9 cellular contexts compared by ENCODE assay signal in the genomic region with DNA sequence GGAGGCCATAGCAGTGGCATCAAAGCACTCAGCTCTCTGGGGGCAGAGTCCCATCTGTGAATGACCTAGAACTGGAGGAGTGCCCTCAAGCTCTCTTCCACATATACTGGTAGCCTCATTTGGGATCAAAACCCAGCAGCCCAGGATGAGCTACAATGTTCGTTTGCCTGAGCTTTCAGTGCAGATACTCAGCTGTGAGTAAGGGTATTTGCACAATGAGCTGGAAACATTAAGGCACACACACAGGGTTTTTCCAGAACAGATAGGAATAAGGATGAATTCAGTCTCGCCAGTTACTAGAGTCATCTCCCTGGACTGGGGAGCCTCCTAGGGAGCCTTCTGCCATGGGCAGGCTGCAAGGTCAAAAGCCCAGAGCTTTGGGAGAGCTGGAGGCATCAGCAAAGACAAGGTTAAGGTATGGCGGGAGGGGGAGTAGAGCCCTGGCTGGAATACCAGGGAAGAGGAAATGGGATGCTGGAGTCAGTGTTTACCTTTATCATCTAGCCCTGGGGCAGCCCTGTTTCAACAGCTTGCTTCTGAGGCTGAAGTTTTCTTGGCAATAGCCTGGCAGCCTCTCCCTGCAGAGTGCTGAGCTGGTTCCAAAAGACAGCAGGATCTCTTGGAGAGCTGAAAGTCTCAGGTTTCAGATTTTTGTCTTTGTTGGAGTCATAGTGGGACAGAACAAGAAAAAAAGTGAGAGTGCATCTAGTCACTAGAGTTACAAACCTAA.
DNase-seq lines count a peak whose midpoint lies in the region; TF ChIP-seq lines count a peak whose summit lies in the region.
"Had no signal": no experiment of that assay in that cellular context is flagged by ENCODE, and none has a peak within 500 bp of the region (broad histone marks: within the 10 kb centered on the region; RNA-seq: fewer than 3 reads in every experiment).

No MANE protein-coding gene starts in this region.

- H3K27ac ChIP-seq in breast epithelium = peak overlapping the region in 1 of 2 donors; percentile 58
- H3K27ac ChIP-seq in parathyroid adenoma = peak overlapping the region; percentile 88
- H3K27ac ChIP-seq in brain microvascular endothelial cell = no peak overlapping the region
- H3K27ac ChIP-seq: right lobe of liver had no signal

- DNase-seq in LNCaP clone FGC (ENCODE audit: low read depth) (peak; percentile 90), NCI-H226 (peak; percentile 45), breast epithelium (ENCODE audit: low spot score in 2 of 2) (peak; percentile 64 to 78), brain microvascular endothelial cell (no peak), Kasumi-1 (lab: John Stamatoyannopoulos, UW) (no peak)
- DNase-seq in stimulated activated naive CD4-positive, alpha-beta T cell (lab: John Stamatoyannopoulos, UW) = no peak
- DNase-seq: activated CD4-positive, alpha-beta memory T cell treated with anti-CD3 and anti-CD28 coated beads, Interleukin-2, amount 10 ng/mL, durations not matched to agents 7 days and 5 days; right lobe of liver had no signal

- H3K36me3 ChIP-seq in breast epithelium (no peaks in the 10 kb centered on the region), parathyroid adenoma (ENCODE audit: control insufficient read depth, insufficient read depth, low read length) (no peaks in the 10 kb centered on the region), brain microvascular endothelial cell (replicated peaks) (no peaks in the 10 kb centered on the region)
- H3K36me3 ChIP-seq: right lobe of liver had no signal

- in situ Hi-C loops in brain microvascular endothelial cell (cut with HindIII; ENCODE audit: low pct_ligation_motif_present, low sequenced_read_pairs) = no loop called here

- no peaks in the 10 kb centered on the region for H3K27me3 ChIP-seq in breast epithelium
- no peaks in the 10 kb centered on the region for H3K27me3 ChIP-seq in parathyroid adenoma (ENCODE audit: control insufficient read depth, insufficient read depth, low read length)
- H3K27me3 ChIP-seq in brain microvascular endothelial cell (replicated peaks) = no peaks in the 10 kb centered on the region
- H3K27me3 ChIP-seq: right lobe of liver had no signal

- TF ChIP-seq POLR2A in breast epithelium (IDR thresholded peaks at IDR 0.05) = no peak

- H3K4me2 ChIP-seq in parathyroid adenoma (ENCODE audit: low read length) = peak overlapping the region; percentile 7

- no peaks in the 10 kb centered on the region for H3K79me2 ChIP-seq in parathyroid adenoma

- no peak for TF ChIP-seq CTCF in LNCaP clone FGC (IDR thresholded peaks at IDR 0.05; ENCODE audit: control insufficient read depth, extremely low read depth, insufficient read depth)
- no peak for TF ChIP-seq CTCF in breast epithelium (IDR thresholded peaks at IDR 0.05)
- TF ChIP-seq CTCF in parathyroid adenoma (IDR thresholded peaks at IDR 0.05) = no peak
- no peak for TF ChIP-seq CTCF in brain microvascular endothelial cell (IDR thresholded peaks at IDR 0.05; ENCODE audit: low read depth, low read length, missing control alignments)

- H3K9me3 ChIP-seq in breast epithelium (no peaks in the 10 kb centered on the region), parathyroid adenoma (ENCODE audit: control insufficient read depth, low read length) (no peaks in the 10 kb centered on the region)
- H3K9me3 ChIP-seq: right lobe of liver had no signal

- intact Hi-C loops in breast epithelium (cut with DNase I; ENCODE audit: low total_unique reads) = no loop called here

- H2AFZ ChIP-seq in parathyroid adenoma = no peak overlapping the region

- H3K9ac ChIP-seq in parathyroid adenoma = no peak overlapping the region

- no peak overlapping the region for H3K4me3 ChIP-seq in LNCaP clone FGC (ENCODE audit: low read depth, low read length)
- no peak overlapping the region for H3K4me3 ChIP-seq in breast epithelium
- no peak overlapping the region for H3K4me3 ChIP-seq in parathyroid adenoma (ENCODE audit: low read depth, low read length)
- no peak overlapping the region for H3K4me3 ChIP-seq in brain microvascular endothelial cell (ENCODE audit: low read depth, low read length)
- H3K4me3 ChIP-seq: right lobe of liver had no signal

- peaks cover 0 to 3% of the 10 kb centered on the region in 2 donors for H3K4me1 ChIP-seq in breast epithelium
- H3K4me1 ChIP-seq in parathyroid adenoma = peaks cover 74% of the 10 kb centered on the region
- H3K4me1 ChIP-seq: right lobe of liver had no signal

Comparison
In these comparisons a context has a peak if more than half of its experiments do, and no peak if none do; other contexts are left out.
1. DNase-seq: peak in LNCaP clone FGC (single experiment), NCI-H226 (single experiment) and breast epithelium (2 of 2); none in brain microvascular endothelial cell (single experiment), stimulated activated naive CD4-positive, alpha-beta T cell (0 of 6) and Kasumi-1 (0 of 2).